8 cellular contexts compared by ENCODE assay signal in genomic region chr11:20388096-20389055, GRCh38. TPM values are rescaled to one million over a fixed set of nuclear protein-coding genes. Genes with fewer than 3 reads are reported as not detected.
DNase-seq lines count a peak whose midpoint lies in the region; ATAC-seq and TF ChIP-seq lines count a peak whose summit lies in the region.

No MANE protein-coding gene starts in this region.

- H3K4me3 ChIP-seq in colonic mucosa, result peak overlapping the region; percentile 92

- peaks cover 4% of the 10 kb centered on the region for H3K4me1 ChIP-seq in colonic mucosa

- intact Hi-C loops in colonic mucosa (cut with DNase I), result no loop called here

- ATAC-seq in GM18511 (IDR thresholded peaks at IDR 0.05; ENCODE audit: unreplicated experiment) (peak; percentile 29), HG03066 (IDR thresholded peaks at IDR 0.05; ENCODE audit: low read depth, unreplicated experiment) (peak; percentile 20)

- H3K27ac ChIP-seq in colonic mucosa, result peak overlapping the region; percentile 70

- peak; percentile 29 for DNase-seq in Ammon's horn (ENCODE audit: low spot score)
- peak; percentile 5 for DNase-seq in RPMI7951 (ENCODE audit: low read depth)
- DNase-seq in colonic mucosa, result peak; percentile 52
- DNase-seq in midbrain (lab: John Stamatoyannopoulos, UW), result peak; percentile 37
- DNase-seq in islet precursor cell, result no peak
- DNase-seq in H4 (ENCODE audit: low spot score), result no peak

- no peaks in the 10 kb centered on the region for H3K36me3 ChIP-seq in colonic mucosa

- TF ChIP-seq CTCF in colonic mucosa (IDR thresholded peaks at IDR 0.05), result no peak

- H3K9me3 ChIP-seq in colonic mucosa, result no peaks in the 10 kb centered on the region

- peak overlapping the region; percentile 87 to 88 for H3K9ac ChIP-seq in colonic mucosa (ENCODE audit: low read depth in 2 of 2, low read length in 2 of 2)

- H3K27me3 ChIP-seq in colonic mucosa, result no peaks in the 10 kb centered on the region

RNA-seq across cellular contexts. Expression of gene PRMT3, which starts 0.9 kb away (rescaled TPM):
- total RNA-seq in RPMI7951 (2014; rRNA removed; shearing (Covaris generic)), result 14.6 and 18.3 TPM in 2 replicates
- 10 to 100 TPM in 1 of 2 donors, 1 to 10 TPM in 1; 6.2 to 11.0 TPM for total RNA-seq in colonic mucosa
- total RNA-seq in H4 (2014; rRNA removed; shearing (Covaris generic)), result 33.7 and 42.4 TPM in 2 replicates

RNA-seq across cellular contexts. Expression of gene HTATIP2, which starts 24.9 kb away (rescaled TPM):
- total RNA-seq in RPMI7951 (2014; rRNA removed; shearing (Covaris generic)), result 54.5 and 67.4 TPM in 2 replicates
- 100 to 1,000 TPM; 116 to 126 TPM for total RNA-seq in colonic mucosa
- 24.8 and 36.7 TPM in 2 replicates for total RNA-seq in H4 (2014; rRNA removed; shearing (Covaris generic))

Comparison
In these comparisons a context has a peak if more than half of its experiments do, and no peak if none do; other contexts are left out.
1. DNase-seq: peak in Ammon's horn (single experiment), RPMI7951 (single experiment), colonic mucosa (single experiment) and midbrain (single experiment); none in islet precursor cell (single experiment) and H4 (single experiment).